Comparison of ENCODE assay signal across 12 cellular contexts in the genomic region with DNA sequence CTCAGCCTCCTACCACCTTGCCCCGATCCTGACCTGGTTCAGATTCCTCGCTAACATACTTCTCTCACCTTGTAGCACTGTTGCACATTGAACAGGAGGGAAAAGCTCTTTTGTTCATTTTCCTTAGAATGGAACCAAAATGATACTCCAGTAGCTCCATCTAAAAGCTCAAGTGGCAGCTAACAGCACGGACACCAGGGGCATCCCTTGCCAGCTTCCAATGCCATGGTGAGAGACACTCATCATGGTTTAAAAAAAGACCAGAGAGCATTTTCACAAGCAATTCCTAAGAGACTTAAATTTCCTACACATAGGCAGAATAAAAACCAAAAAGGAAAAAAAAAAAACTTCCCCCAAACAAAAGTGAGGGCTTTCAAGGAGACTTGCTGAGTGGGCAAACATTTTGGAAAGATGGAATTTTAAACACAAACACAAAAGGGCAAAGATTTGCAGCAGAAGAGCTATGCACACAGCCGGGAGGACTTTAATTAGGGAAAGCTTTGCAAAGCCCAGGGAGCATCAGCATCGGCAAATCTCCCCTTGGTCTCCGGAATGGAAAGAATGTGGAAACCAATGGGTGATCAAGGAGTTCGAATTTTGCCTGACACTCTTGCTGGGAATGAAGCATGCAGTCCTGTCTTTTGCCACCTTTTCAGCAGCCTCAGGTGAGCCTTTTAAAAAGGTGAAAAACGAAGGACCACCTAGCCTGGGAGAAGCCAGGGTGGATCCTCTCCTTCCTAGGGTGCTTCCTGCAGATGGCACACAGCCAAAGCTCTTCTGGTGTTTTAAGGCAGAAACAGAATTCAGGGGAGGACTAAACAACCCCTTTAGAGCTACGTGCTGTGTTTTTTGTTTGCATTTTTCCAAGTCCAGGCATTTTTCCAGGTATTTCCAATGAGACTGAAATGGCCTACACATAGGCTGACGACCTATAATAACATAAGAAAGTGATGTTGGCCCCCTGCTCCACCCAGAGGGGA.
DNase-seq lines count a peak whose midpoint lies in the region; ATAC-seq and TF ChIP-seq lines count a peak whose summit lies in the region.
"Had no signal": no experiment of that assay in that cellular context is flagged by ENCODE, and none has a peak within 500 bp of the region (broad histone marks: within the 10 kb centered on the region; RNA-seq: fewer than 3 reads in every experiment).

No MANE protein-coding gene starts in this region.

- TF ChIP-seq POLR2A in sigmoid colon (IDR thresholded peaks at IDR 0.05) = no peak

- H3K9ac ChIP-seq in GM23248 = no peak overlapping the region
- H3K9ac ChIP-seq: SK-N-SH had no signal

- H3K4me3 Mint-ChIP-seq in T-cell = no peak overlapping the region
- H3K4me3 Mint-ChIP-seq: stimulated activated naive CD8-positive, alpha-beta T cell treated with anti-CD3 and anti-CD28 coated beads, Interleukin-15, amount 100 ng/mL, for 72 hours had no signal

- TF ChIP-seq CTCF in sigmoid colon (IDR thresholded peaks at IDR 0.05) = no peak
- TF ChIP-seq CTCF in GM20000 (IDR thresholded peaks at IDR 0.05; ENCODE audit: extremely low read depth, missing control alignments) = no peak

- H2AFZ ChIP-seq in GM23248 = no peak overlapping the region

- no peak overlapping the region for H3K4me3 ChIP-seq in GM23248
- H3K4me3 ChIP-seq in sigmoid colon = no peak overlapping the region

- DNase-seq in GM23248 (no peak), T-cell (no peak), left ventricle myocardium superior (no peak), sigmoid colon (no peak), NCI-H446 treated with DMSO at 0.1 percent for 48 hours (lab: John Stamatoyannopoulos, UW) (no peak), GM20000 (ENCODE audit: low spot score) (no peak)
- DNase-seq: NCI-H2227 treated with DMSO at 0.1 percent for 48 hours; SK-N-SH; stimulated activated naive CD8-positive, alpha-beta T cell treated with anti-CD3 and anti-CD28 coated beads, Interleukin-15, amount 100 ng/mL, for 72 hours had no signal

- POLR2A ChIA-PET in T-cell (lab: Charles Lee) = interaction anchor here (0.6 to 0.7 kb wide), 3 partner anchors 14 to 172 kb away, joined by 3 to 9 read pairs (median 7); no protein-coding TSS in a partner anchor

- H3K27ac ChIP-seq in GM23248 = peak overlapping the region; percentile 8; the same call in 1 of the 2 replicates
- peak overlapping the region; percentile 68 to 98 (median 91) for H3K27ac ChIP-seq in sigmoid colon

- no peaks in the 10 kb centered on the region for H3K9me2 ChIP-seq in GM23248 (ENCODE audit: insufficient read depth)
- H3K9me2 ChIP-seq: SK-N-SH had no signal

- 68 to 78% methylated on average over 10 of the region's 10 CpGs for WGBS in GM23248 (ENCODE audit: low coverage in 1 of 2, low lambda C conversion rate in 2 of 2, missing lambda C conversion rate in 2 of 2), 2 experiments
- 82 to 86% methylated on average over 10 of the region's 10 CpGs for WGBS in sigmoid colon, 2 donors

- H3K27me3 ChIP-seq in GM23248 (replicated peaks; ENCODE audit: insufficient read depth) (no peaks in the 10 kb centered on the region), sigmoid colon (no peaks in the 10 kb centered on the region)

- peaks cover 94% of the 10 kb centered on the region for H3K79me2 ChIP-seq in GM23248 (ENCODE audit: insufficient read depth)

- intact Hi-C loops in left ventricle myocardium superior (cut with micrococcal nuclease) = no loop called here
- intact Hi-C loops in sigmoid colon (cut with DNase I) = no loop called here

- H3K36me3 Mint-ChIP-seq in T-cell = peaks cover 36% of the 10 kb centered on the region

- H3K9me3 ChIP-seq in GM23248 (ENCODE audit: low read depth) (no peaks in the 10 kb centered on the region), sigmoid colon (no peaks in the 10 kb centered on the region)
- H3K9me3 ChIP-seq: SK-N-SH had no signal

- H3K4me1 Mint-ChIP-seq in T-cell = peaks cover 61 to 92% (median 86%) of the 10 kb centered on the region in 3 donors

- ATAC-seq in T-cell (replicated peaks in 1 of 4) (no peak), left ventricle myocardium superior (peak; percentile 30), GM21423 (IDR thresholded peaks at IDR 0.05; ENCODE audit: unreplicated experiment) (no peak), HG03108 (IDR thresholded peaks at IDR 0.05; ENCODE audit: unreplicated experiment) (no peak)
- ATAC-seq: HCT116; stimulated activated naive CD8-positive, alpha-beta T cell treated with anti-CD3 and anti-CD28 coated beads, Interleukin-15, amount 100 ng/mL, for 72 hours had no signal

- H3K36me3 ChIP-seq in GM23248 (ENCODE audit: low read depth) (no peaks in the 10 kb centered on the region), sigmoid colon (peaks cover 0 to under 1% (median 0%) of the 10 kb centered on the region in 4 donors)

- peaks cover 67% of the 10 kb centered on the region for H3K4me1 ChIP-seq in GM23248 (ENCODE audit: insufficient read depth)
- peaks cover 0 to 88% (median 87%) of the 10 kb centered on the region in 4 donors for H3K4me1 ChIP-seq in sigmoid colon

- H3K27me3 Mint-ChIP-seq in T-cell = no peaks in the 10 kb centered on the region
- H3K27me3 Mint-ChIP-seq: stimulated activated naive CD8-positive, alpha-beta T cell treated with anti-CD3 and anti-CD28 coated beads, Interleukin-15, amount 100 ng/mL, for 72 hours had no signal

- H3F3A ChIP-seq in GM23248 (ENCODE audit: insufficient read depth) = peaks cover 44% of the 10 kb centered on the region

- peak overlapping the region; percentile 30 to 83 for H3K27ac Mint-ChIP-seq in T-cell
- H3K27ac Mint-ChIP-seq: stimulated activated naive CD8-positive, alpha-beta T cell treated with anti-CD3 and anti-CD28 coated beads, Interleukin-15, amount 100 ng/mL, for 72 hours had no signal

- no peak overlapping the region for H3K4me2 ChIP-seq in GM23248 (ENCODE audit: unreplicated experiment)
- H3K4me2 ChIP-seq: SK-N-SH had no signal

- no peaks in the 10 kb centered on the region for H4K20me1 ChIP-seq in GM23248 (ENCODE audit: insufficient read depth)

- in situ Hi-C loops in GM23248 (cut with MboI) = no loop called here

- no peak for TF ChIP-seq EP300 in sigmoid colon (IDR thresholded peaks at IDR 0.05)

- no peaks in the 10 kb centered on the region for H3K9me3 Mint-ChIP-seq in T-cell
- H3K9me3 Mint-ChIP-seq: stimulated activated naive CD8-positive, alpha-beta T cell treated with anti-CD3 and anti-CD28 coated beads, Interleukin-15, amount 100 ng/mL, for 72 hours had no signal

- CTCF ChIA-PET in T-cell (lab: Charles Lee) = interaction anchor here in 1 of 2 donors (0.7 to 1.1 kb wide), 2 partner anchors 10 to 59 kb away, joined by 3 to 6 read pairs; no protein-coding TSS in a partner anchor
